16 cellular contexts compared by ENCODE assay signal in genomic region chr17:81063488-81064093, GRCh38. TPM values are rescaled to one million over a fixed set of nuclear protein-coding genes. Genes with fewer than 3 reads are reported as not detected.
A peak's percentile ranks its signal among the peaks of the same experiment; 100 is the strongest.
DNase-seq lines count a peak whose midpoint lies in the region; ATAC-seq and TF ChIP-seq lines count a peak whose summit lies in the region.
"Had no signal": no experiment of that assay in that cellular context is flagged by ENCODE, and none has a peak within 500 bp of the region (broad histone marks: within the 10 kb centered on the region; RNA-seq: fewer than 3 reads in every experiment).

No MANE protein-coding gene starts in this region.

- ATAC-seq in T-helper 17 cell (no peak), foreskin keratinocyte (peak; percentile 1), GM21825 (IDR thresholded peaks at IDR 0.05; ENCODE audit: unreplicated experiment) (no peak)
- ATAC-seq: gastrocnemius medialis, K562 had no signal

- no peaks in the 10 kb centered on the region for H3K9me3 ChIP-seq in BLaER1
- no peaks in the 10 kb centered on the region for H3K9me3 ChIP-seq in T-helper 17 cell (ENCODE audit: control insufficient read depth, low read length, poor library complexity, severe bottlenecking)
- H3K9me3 ChIP-seq: adrenal gland, gastrocnemius medialis, thoracic aorta had no signal

- H3K27ac Mint-ChIP-seq in T-helper 17 cell (peak overlapping the region; percentile 82), osteocyte (ENCODE audit: unreplicated experiment) (peak overlapping the region; percentile 84)

- H3K27me3 ChIP-seq in BLaER1 (peaks cover 97% of the 10 kb centered on the region), foreskin keratinocyte (no peaks in the 10 kb centered on the region)
- H3K27me3 ChIP-seq: adrenal gland, gastrocnemius medialis had no signal

- H3K4me1 Mint-ChIP-seq in T-helper 17 cell (peaks cover 10% of the 10 kb centered on the region), osteocyte (ENCODE audit: unreplicated experiment) (peaks cover 33% of the 10 kb centered on the region)

- H3K36me3 Mint-ChIP-seq in T-helper 17 cell (ENCODE audit: low read depth): peaks cover 2% of the 10 kb centered on the region
- peaks cover 5% of the 10 kb centered on the region for H3K36me3 Mint-ChIP-seq in osteocyte (ENCODE audit: unreplicated experiment)

- H3K27ac ChIP-seq in BLaER1 (no peak overlapping the region), foreskin keratinocyte (peak overlapping the region; percentile 42)
- H3K27ac ChIP-seq: gastrocnemius medialis, thoracic aorta had no signal

- TF ChIP-seq CTCF in foreskin keratinocyte (conservative IDR thresholded peaks at IDR 0.05) (no peak), osteocyte (IDR thresholded peaks at IDR 0.05) (no peak)

- peaks cover 64% of the 10 kb centered on the region for H3K4me1 ChIP-seq in BLaER1
- H3K4me1 ChIP-seq in foreskin keratinocyte: peaks cover 24% of the 10 kb centered on the region
- H3K4me1 ChIP-seq: adrenal gland had no signal

- DNase-seq in T-helper 17 cell: no peak
- no peak for DNase-seq in foreskin keratinocyte
- DNase-seq in osteocyte (ENCODE audit: extremely low spot score, unreplicated experiment): no peak
- DNase-seq in KBM-7: no peak
- no peak for DNase-seq in superior temporal gyrus (ENCODE audit: extremely low spot score)
- DNase-seq in iPS-NIHi7 (ENCODE audit: extremely low spot score): no peak
- DNase-seq: activated CD4-positive, alpha-beta T cell treated with anti-CD3 and anti-CD28 coated beads for 48 hours; activated T-cell treated with anti-CD3 and anti-CD28 coated beads, Interleukin-2, amount 50 U/mL, for 48 hours; adrenal gland; gastrocnemius medialis; NCI-H2029; NK-92 treated with Interleukin-12 subunit alpha and Interleukin-12 subunit beta, amount 100 ng/mL, for 24 hours had no signal

- in situ Hi-C loops in KBM-7 (cut with MboI; ENCODE audit: low pct_unique_long_range_greater_than_20kb, low sequenced_read_pairs): no loop called here

- H3K4me3 Mint-ChIP-seq in T-helper 17 cell (no peak overlapping the region), osteocyte (ENCODE audit: unreplicated experiment) (no peak overlapping the region)

- H3K9ac ChIP-seq in BLaER1: no peak overlapping the region

- H3K36me3 ChIP-seq in BLaER1: no peaks in the 10 kb centered on the region
- H3K36me3 ChIP-seq: gastrocnemius medialis, thoracic aorta had no signal

- no peaks in the 10 kb centered on the region for H3K9me3 Mint-ChIP-seq in osteocyte (ENCODE audit: unreplicated experiment)

- H3K4me3 ChIP-seq in BLaER1: no peak overlapping the region
- H3K4me3 ChIP-seq: adrenal gland, gastrocnemius medialis, K562, thoracic aorta had no signal

- H3K27me3 Mint-ChIP-seq in T-helper 17 cell: no peaks in the 10 kb centered on the region
- no peaks in the 10 kb centered on the region for H3K27me3 Mint-ChIP-seq in osteocyte (ENCODE audit: unreplicated experiment)

- peaks cover 59% of the 10 kb centered on the region for H4K20me1 ChIP-seq in BLaER1

- peak overlapping the region; percentile 58 for H3K4me2 ChIP-seq in BLaER1

RNA-seq across cellular contexts. Expression of gene BAIAP2, which starts 28.6 kb away (rescaled TPM):
- total RNA-seq in T-helper 17 cell (10 to 100 TPM; 11.0 to 13.9 TPM), foreskin keratinocyte (104 and 106 TPM in 2 replicates), osteocyte (24.4 and 29.0 TPM in 2 replicates)
- polyA plus RNA-seq in foreskin keratinocyte: 117 and 118 TPM in 2 replicates
